ENCODE assay signal across 20 cellular contexts in genomic region chr11:17611049-17611448, GRCh38.
A peak's percentile ranks its signal among the peaks of the same experiment; 100 is the strongest.
DNase-seq lines count a peak whose midpoint lies in the region; ATAC-seq and TF ChIP-seq lines count a peak whose summit lies in the region.
"Had no signal": no experiment of that assay in that cellular context is flagged by ENCODE, and none has a peak within 500 bp of the region (broad histone marks: within the 10 kb centered on the region; RNA-seq: fewer than 3 reads in every experiment).

No MANE protein-coding gene starts in this region.

- TF ChIP-seq CTCF in Panc1 (IDR thresholded peaks at IDR 0.05) (no peak), type B pancreatic cell (conservative IDR thresholded peaks at IDR 0.05) (no peak), mesothelial cell of epicardium (IDR thresholded peaks at IDR 0.05; ENCODE audit: unreplicated experiment) (no peak), ovary (IDR thresholded peaks at IDR 0.05) (no peak), colonic mucosa (IDR thresholded peaks at IDR 0.05) (no peak)

- no peak overlapping the region for H3K4me3 Mint-ChIP-seq in activated T-cell treated with anti-CD3 and anti-CD28 coated beads, Interleukin-2, amount 50 U/mL, for 24 hours
- H3K4me3 Mint-ChIP-seq in type B pancreatic cell (no peak overlapping the region), mesothelial cell of epicardium (no peak overlapping the region)
- H3K4me3 Mint-ChIP-seq: IgD-negative memory B cell had no signal

- no peak overlapping the region for H3K27ac Mint-ChIP-seq in activated T-cell treated with anti-CD3 and anti-CD28 coated beads, Interleukin-2, amount 50 U/mL, for 24 hours
- H3K27ac Mint-ChIP-seq in type B pancreatic cell (no peak overlapping the region), mesothelial cell of epicardium (no peak overlapping the region)
- H3K27ac Mint-ChIP-seq: IgD-negative memory B cell had no signal

- WGBS in ovary, 3 donors, result 73 to 85% (median 78%) methylated on average over 12 of the region's 12 CpGs

- H3K36me3 ChIP-seq in Panc1 (ENCODE audit: control insufficient read depth, insufficient read depth, low read length) (no peaks in the 10 kb centered on the region), ovary (no peaks in the 10 kb centered on the region), colonic mucosa (no peaks in the 10 kb centered on the region)
- H3K36me3 ChIP-seq: HAP-1, MG63 had no signal

- no peak overlapping the region for H3K9ac ChIP-seq in colonic mucosa (ENCODE audit: low read depth in 2 of 2, low read length in 2 of 2)

- no peaks in the 10 kb centered on the region for H3K36me3 Mint-ChIP-seq in activated T-cell treated with anti-CD3 and anti-CD28 coated beads, Interleukin-2, amount 50 U/mL, for 24 hours (ENCODE audit: low read depth)
- no peaks in the 10 kb centered on the region for H3K36me3 Mint-ChIP-seq in type B pancreatic cell
- H3K36me3 Mint-ChIP-seq in mesothelial cell of epicardium, result no peaks in the 10 kb centered on the region
- H3K36me3 Mint-ChIP-seq: IgD-negative memory B cell had no signal

- peak; percentile 17 for DNase-seq in activated T-cell treated with anti-CD3 and anti-CD28 coated beads, Interleukin-2, amount 50 U/mL, for 24 hours
- no peak for DNase-seq in activated T-cell treated with anti-CD3 and anti-CD28 coated beads, Interleukin-2, amount 50 U/mL, for 48 hours
- DNase-seq in Panc1 (ENCODE audit: low read depth, low spot score) (no peak), type B pancreatic cell (ENCODE audit: extremely low spot score, unreplicated experiment) (peak; percentile 52), mesothelial cell of epicardium (ENCODE audit: low spot score in 2 of 2, unreplicated experiment in 2 of 2) (no peak), ovary (no peak), colonic mucosa (no peak)
- DNase-seq: DMS79, Karpas-422, MG63, NCI-H1048, NCI-H1436, NCI-H1930, NCI-H226, NCI-H524, PC-3 had no signal

- H3K27ac ChIP-seq in Panc1 (ENCODE audit: low read length) (no peak overlapping the region), ovary (no peak overlapping the region), colonic mucosa (no peak overlapping the region)
- H3K27ac ChIP-seq: RWPE1 had no signal

- in situ Hi-C loops in Panc1 (cut with HindIII; ENCODE audit: low pct_unique_long_range_greater_than_20kb, low sequenced_read_pairs), result no loop called here

- H3K4me1 ChIP-seq in Panc1 (ENCODE audit: control insufficient read depth, insufficient read depth, low read length) (no peaks in the 10 kb centered on the region), ovary (ENCODE audit: insufficient read depth) (no peaks in the 10 kb centered on the region), colonic mucosa (no peaks in the 10 kb centered on the region)
- H3K4me1 ChIP-seq: HAP-1 had no signal

- H3K9me3 Mint-ChIP-seq in activated T-cell treated with anti-CD3 and anti-CD28 coated beads, Interleukin-2, amount 50 U/mL, for 24 hours, result no peaks in the 10 kb centered on the region
- H3K9me3 Mint-ChIP-seq in type B pancreatic cell (no peaks in the 10 kb centered on the region), mesothelial cell of epicardium (peaks cover 5% of the 10 kb centered on the region)
- H3K9me3 Mint-ChIP-seq: IgD-negative memory B cell had no signal

- H3K27me3 Mint-ChIP-seq in activated T-cell treated with anti-CD3 and anti-CD28 coated beads, Interleukin-2, amount 50 U/mL, for 24 hours, result peaks cover 5% of the 10 kb centered on the region
- H3K27me3 Mint-ChIP-seq in type B pancreatic cell (peaks cover 40% of the 10 kb centered on the region), mesothelial cell of epicardium (ENCODE audit: low read depth) (peaks cover 68% of the 10 kb centered on the region)

- no peak for TF ChIP-seq POLR2A in ovary (IDR thresholded peaks at IDR 0.05)

- H3K4me3 ChIP-seq in Panc1 (ENCODE audit: low read depth in 2 of 2, low read length in 2 of 2), result no peak overlapping the region
- no peak overlapping the region for H3K4me3 ChIP-seq in ovary
- H3K4me3 ChIP-seq in colonic mucosa, result no peak overlapping the region
- H3K4me3 ChIP-seq: HAP-1, MG63 had no signal

- H3K9me3 ChIP-seq in Panc1 (ENCODE audit: control insufficient read depth, insufficient read depth, low read depth, low read length), result no peaks in the 10 kb centered on the region
- H3K9me3 ChIP-seq in ovary, result no peaks in the 10 kb centered on the region
- no peaks in the 10 kb centered on the region for H3K9me3 ChIP-seq in colonic mucosa
- H3K9me3 ChIP-seq: HAP-1, MG63 had no signal

- no peak for TF ChIP-seq EP300 in ovary (IDR thresholded peaks at IDR 0.05)

- no TSS peak for BruUV-seq in Panc1 (replicated peaks; lab: Mats Ljungman, UMichigan)

- intact Hi-C loops in Panc1 (cut with micrococcal nuclease; ENCODE audit: unreplicated experiment), result no loop called here
- intact Hi-C loops in ovary (cut with DNase I), result no loop called here
- intact Hi-C loops in colonic mucosa (cut with DNase I), result no loop called here

- POLR2A ChIA-PET in Panc1 (lab: Charles Lee), result no interaction called here

- CTCF ChIA-PET in Panc1 (lab: Charles Lee), result no interaction called here

- no peaks in the 10 kb centered on the region for H3K27me3 ChIP-seq in Panc1 (ENCODE audit: control insufficient read depth, insufficient read depth, low read length)
- H3K27me3 ChIP-seq in ovary, result no peaks in the 10 kb centered on the region
- no peaks in the 10 kb centered on the region for H3K27me3 ChIP-seq in colonic mucosa
- H3K27me3 ChIP-seq: MG63 had no signal

- H3K4me1 Mint-ChIP-seq in activated T-cell treated with anti-CD3 and anti-CD28 coated beads, Interleukin-2, amount 50 U/mL, for 24 hours (ENCODE audit: low read depth), result no peaks in the 10 kb centered on the region
- no peaks in the 10 kb centered on the region for H3K4me1 Mint-ChIP-seq in type B pancreatic cell (ENCODE audit: unreplicated experiment)
- H3K4me1 Mint-ChIP-seq in mesothelial cell of epicardium, result no peaks in the 10 kb centered on the region
- H3K4me1 Mint-ChIP-seq: IgD-negative memory B cell had no signal

- ATAC-seq in Panc1 (0 out of 2 replicates have a peak, but pooled peaks have one; percentile 19), esophagus mucosa (peak; percentile 19)
- ATAC-seq: PC-3 had no signal

Comparison
In these comparisons a context has a peak if more than half of its experiments do, and no peak if none do; other contexts are left out.
1. DNase-seq: peak in activated T-cell treated with anti-CD3 and anti-CD28 coated beads, Interleukin-2, amount 50 U/mL, for 24 hours (single experiment) and type B pancreatic cell (single experiment); none in activated T-cell treated with anti-CD3 and anti-CD28 coated beads, Interleukin-2, amount 50 U/mL, for 48 hours (0 of 2), Panc1 (single experiment), mesothelial cell of epicardium (0 of 2), ovary (0 of 5) and colonic mucosa (single experiment).